In the genomic region with DNA sequence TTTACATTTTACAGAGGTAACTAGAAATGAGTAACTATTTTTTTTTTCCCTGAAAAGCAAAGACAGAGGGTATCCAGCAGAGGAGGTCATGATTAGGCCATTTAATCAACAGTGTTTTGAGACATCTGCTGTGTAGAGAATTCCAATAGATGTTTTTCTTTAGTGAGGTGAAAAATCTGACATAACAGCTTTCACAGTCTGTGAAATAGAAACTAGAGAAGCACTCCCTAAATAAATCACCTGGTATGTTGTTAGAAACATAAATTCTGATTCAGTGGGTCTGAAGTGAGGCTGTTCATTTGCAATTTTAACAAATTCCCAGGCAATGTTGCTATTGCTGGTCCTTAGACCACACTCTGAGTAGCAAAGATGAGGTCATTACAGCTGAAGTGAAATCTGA, we compare ENCODE assay signal across 6 cellular contexts.
"Had no signal": no experiment of that assay in that cellular context is flagged by ENCODE, and none has a peak within 500 bp of the region (broad histone marks: within the 10 kb centered on the region; RNA-seq: fewer than 3 reads in every experiment).

No MANE protein-coding gene starts in this region.

- H3K4me3 ChIP-seq: GM23338, K562 had no signal

- DNase-seq: H9, HCEC 1CT, IMR-90, KG1 had no signal

- ATAC-seq: GM23338, K562 had no signal

- H2AFZ ChIP-seq: GM23338 had no signal

- H3K4me2 ChIP-seq: GM23338 had no signal
